8 cellular contexts compared by ENCODE assay signal in genomic region chr2:229445013-229445412, GRCh38.
DNase-seq lines count a peak whose midpoint lies in the region; ATAC-seq, FAIRE-seq and TF ChIP-seq lines count a peak whose summit lies in the region.

No MANE protein-coding gene starts in this region.

- H3K4me2 ChIP-seq in HCT116 (ENCODE audit: low read length) (peak overlapping the region; percentile 39), astrocyte (ENCODE audit: low read length) (peak overlapping the region; percentile 77)

- H3K4me3 Mint-ChIP-seq in astrocyte (ENCODE audit: unreplicated experiment), result no peak overlapping the region
- no peak overlapping the region for H3K4me3 Mint-ChIP-seq in activated T-helper 1 cell treated with anti-CD3 and anti-CD28 coated beads, Interleukin-12 subunit alpha, Interleukin-12 subunit beta, Interleukin-2, Interleukin-4 antibody, amounts not matched to agents 30 ng/mL and 10 ng/mL and 1 ng/mL, durations not matched to agents 14 hours and 24 hours and 36 hours

- peak; percentile 99 for FAIRE-seq in astrocyte (lab: Jason Lieb, UNC)

- RAD21 ChIA-PET in HCT116 (lab: Charles Lee; ENCODE audit: low non-redundant PET in 1 of 2, low total read pairs in 2 of 2, uncharacterized antibody in 2 of 2, unreplicated experiment in 2 of 2), result interaction anchor here in 1 of 2 experiments (0.6 kb wide), 1 partner anchor 14 kb away, joined by 3 read pairs; no protein-coding TSS in a partner anchor

- no peak overlapping the region for H3K27ac ChIP-seq in HCT116 (ENCODE audit: low read depth, low read length)
- H3K27ac ChIP-seq in astrocyte (ENCODE audit: low read depth, low read length), result peak overlapping the region; percentile 97

- H3K27me3 Mint-ChIP-seq in astrocyte (ENCODE audit: low read depth, unreplicated experiment), result no peaks in the 10 kb centered on the region
- H3K27me3 Mint-ChIP-seq in activated T-helper 1 cell treated with anti-CD3 and anti-CD28 coated beads, Interleukin-12 subunit alpha, Interleukin-12 subunit beta, Interleukin-2, Interleukin-4 antibody, amounts not matched to agents 30 ng/mL and 10 ng/mL and 1 ng/mL, durations not matched to agents 14 hours and 24 hours and 36 hours (ENCODE audit: insufficient read depth), result no peaks in the 10 kb centered on the region

- H3K36me3 ChIP-seq in HCT116 (ENCODE audit: control insufficient read depth in 1 of 2, insufficient read depth in 2 of 2, low read length in 2 of 2) (no peaks in the 10 kb centered on the region), astrocyte (ENCODE audit: insufficient read depth, low read length) (no peaks in the 10 kb centered on the region)

- no peaks in the 10 kb centered on the region for H4K20me1 ChIP-seq in HCT116 (ENCODE audit: insufficient read depth)
- H4K20me1 ChIP-seq in astrocyte (ENCODE audit: insufficient read depth, low read length), result no peaks in the 10 kb centered on the region

- no peak overlapping the region for H3K4me3 ChIP-seq in HCT116 (replicated peaks in 1 of 2; ENCODE audit: low read depth in 1 of 2, low read length in 2 of 2)
- H3K4me3 ChIP-seq in astrocyte (ENCODE audit: insufficient read depth, low read depth, low read length), result no peak overlapping the region

- H3K36me3 Mint-ChIP-seq in astrocyte (ENCODE audit: low read depth, unreplicated experiment), result no peaks in the 10 kb centered on the region
- H3K36me3 Mint-ChIP-seq in activated T-helper 1 cell treated with anti-CD3 and anti-CD28 coated beads, Interleukin-12 subunit alpha, Interleukin-12 subunit beta, Interleukin-2, Interleukin-4 antibody, amounts not matched to agents 30 ng/mL and 10 ng/mL and 1 ng/mL, durations not matched to agents 14 hours and 24 hours and 36 hours (ENCODE audit: low read depth), result no peaks in the 10 kb centered on the region

- peak; percentile 72 for DNase-seq in HCT116 (ENCODE audit: low read depth, low spot score)
- peak; percentile 98 for DNase-seq in astrocyte (ENCODE audit: low read depth)
- peak; percentile 41 to 83 for DNase-seq in hippocampal formation (lab: John Stamatoyannopoulos, UW)
- DNase-seq in smooth muscle cell of the brain vasculature (ENCODE audit: low read depth, low spot score), result peak; percentile 92
- no peak for DNase-seq in RPMI8226
- no peak for DNase-seq in DMS114 treated with DMSO at 0.1 percent for 48 hours (lab: John Stamatoyannopoulos, UW; ENCODE audit: unreplicated experiment)
- DNase-seq in activated T-helper 1 cell treated with anti-CD3 and anti-CD28 coated beads, Interleukin-12 subunit alpha, Interleukin-12 subunit beta, Interleukin-2, Interleukin-4 antibody, amounts not matched to agents 30 ng/mL and 10 ng/mL and 1 ng/mL, durations not matched to agents 14 hours and 24 hours and 36 hours (ENCODE audit: low spot score), result no peak

- H3K9ac ChIP-seq in HCT116 (ENCODE audit: low read length) (peak overlapping the region; percentile 22; the same call in 1 of the 2 replicates), astrocyte (ENCODE audit: low read length) (peak overlapping the region; percentile 79)

- H3K9me2 ChIP-seq in HCT116 (ENCODE audit: insufficient read depth), result no peaks in the 10 kb centered on the region

- H3K4me1 ChIP-seq in HCT116 (ENCODE audit: control insufficient read depth in 1 of 2, insufficient read depth in 2 of 2, low read length in 2 of 2) (peaks cover 0 to 15% of the 10 kb centered on the region in 2 experiments; a peak in 2 of 4 replicates), astrocyte (ENCODE audit: insufficient read depth, low read length) (peaks cover 32% of the 10 kb centered on the region)

- H3K9me3 Mint-ChIP-seq in astrocyte (ENCODE audit: unreplicated experiment), result no peaks in the 10 kb centered on the region
- H3K9me3 Mint-ChIP-seq in activated T-helper 1 cell treated with anti-CD3 and anti-CD28 coated beads, Interleukin-12 subunit alpha, Interleukin-12 subunit beta, Interleukin-2, Interleukin-4 antibody, amounts not matched to agents 30 ng/mL and 10 ng/mL and 1 ng/mL, durations not matched to agents 14 hours and 24 hours and 36 hours, result no peaks in the 10 kb centered on the region

- H3K27me3 ChIP-seq in HCT116 (ENCODE audit: insufficient read depth, low read length), result no peaks in the 10 kb centered on the region
- H3K27me3 ChIP-seq in astrocyte (ENCODE audit: insufficient read depth, low read length), result no peaks in the 10 kb centered on the region

- no peak for TF ChIP-seq CTCF in HCT116 (IDR thresholded peaks at IDR 0.05 in 2 of 3, conservative IDR thresholded peaks at IDR 0.05 in 1 of 3; ENCODE audit: borderline replicate concordance in 1 of 3, insufficient read depth in 1 of 3, low read depth in 2 of 3, low read length in 2 of 3)
- no peak for TF ChIP-seq CTCF in astrocyte (IDR thresholded peaks at IDR 0.05; ENCODE audit: insufficient read depth, low read depth, low read length)

- no peaks in the 10 kb centered on the region for H3K79me2 ChIP-seq in HCT116 (ENCODE audit: insufficient read depth, low read length)
- no peaks in the 10 kb centered on the region for H3K79me2 ChIP-seq in astrocyte (ENCODE audit: insufficient read depth, low read length)

- peak overlapping the region; percentile 88 for H3K27ac Mint-ChIP-seq in astrocyte (ENCODE audit: unreplicated experiment)
- no peak overlapping the region for H3K27ac Mint-ChIP-seq in activated T-helper 1 cell treated with anti-CD3 and anti-CD28 coated beads, Interleukin-12 subunit alpha, Interleukin-12 subunit beta, Interleukin-2, Interleukin-4 antibody, amounts not matched to agents 30 ng/mL and 10 ng/mL and 1 ng/mL, durations not matched to agents 14 hours and 24 hours and 36 hours

- intact Hi-C loops in HCT116 (cut with micrococcal nuclease), result no loop called here
- intact Hi-C loops in activated T-helper 1 cell treated with anti-CD3 and anti-CD28 coated beads, Interleukin-12 subunit alpha, Interleukin-12 subunit beta, Interleukin-2, Interleukin-4 antibody, amounts not matched to agents 30 ng/mL and 10 ng/mL and 1 ng/mL, durations not matched to agents 14 hours and 24 hours and 36 hours (cut with micrococcal nuclease), result no loop called here

- ATAC-seq in HCT116 (peak; percentile 85), HG02885 (IDR thresholded peaks at IDR 0.05; ENCODE audit: poor library complexity, unreplicated experiment) (no peak)

- H3K4me1 Mint-ChIP-seq in astrocyte (ENCODE audit: low read depth, unreplicated experiment), result peaks cover 21% of the 10 kb centered on the region
- no peaks in the 10 kb centered on the region for H3K4me1 Mint-ChIP-seq in activated T-helper 1 cell treated with anti-CD3 and anti-CD28 coated beads, Interleukin-12 subunit alpha, Interleukin-12 subunit beta, Interleukin-2, Interleukin-4 antibody, amounts not matched to agents 30 ng/mL and 10 ng/mL and 1 ng/mL, durations not matched to agents 14 hours and 24 hours and 36 hours (ENCODE audit: low read depth)

- no peaks in the 10 kb centered on the region for H3K9me3 ChIP-seq in HCT116 (ENCODE audit: control insufficient read depth in 1 of 2, insufficient read depth in 1 of 2, low read depth in 1 of 2, low read length in 2 of 2)
- no peaks in the 10 kb centered on the region for H3K9me3 ChIP-seq in astrocyte (ENCODE audit: insufficient read depth, low read depth, low read length)

- POLR2A ChIA-PET in HCT116 (lab: Charles Lee), result interaction anchor here (1.1 kb wide), 1 partner anchor 12 kb away, joined by 3 read pairs; no protein-coding TSS in a partner anchor

- CTCF ChIA-PET in HCT116 (lab: Charles Lee), result no interaction called here

- TF ChIP-seq POLR2A in HCT116 (IDR thresholded peaks at IDR 0.05; ENCODE audit: borderline replicate concordance, extremely low read depth, insufficient read depth, insufficient read length), result no peak

- BruUV-seq in HCT116 (replicated peaks; lab: Mats Ljungman, UMichigan), result no TSS peak

- TF ChIP-seq RAD21 in HCT116 (IDR thresholded peaks at IDR 0.05; ENCODE audit: low read depth), result no peak; the same call in 1 of the 2 replicates

- H2AFZ ChIP-seq in HCT116 (ENCODE audit: low read depth, low read length, poor library complexity, severe bottlenecking) (peak overlapping the region; percentile 76), astrocyte (ENCODE audit: low read depth, low read length) (peak overlapping the region; percentile 43)

TF ChIP-seq in HCT116, 20 proteins besides CTCF, POLR2A, EP300 and RAD21:
- peak; percentile 55 for TF ChIP-seq SP1 (IDR thresholded peaks at IDR 0.05; ENCODE audit: low read depth)
- peak; percentile 65; the same call in 1 of the 2 replicates for TF ChIP-seq CBX3 (IDR thresholded peaks at IDR 0.05; ENCODE audit: low read depth)
- peak; percentile 96 for TF ChIP-seq CEBPB (IDR thresholded peaks at IDR 0.05; ENCODE audit: low read depth)
- no peak for TF ChIP-seq SIN3A (IDR thresholded peaks at IDR 0.05; ENCODE audit: low read depth)
- TF ChIP-seq POLR2AphosphoS5 (IDR thresholded peaks at IDR 0.05; ENCODE audit: low read depth, low read length), result peak; percentile 40; the same call in 1 of the 2 replicates
- TF ChIP-seq FOSL1 (IDR thresholded peaks at IDR 0.05; ENCODE audit: low read depth), result peak; percentile 68
- no peak for TF ChIP-seq ZFX (IDR thresholded peaks at IDR 0.05)
- TF ChIP-seq ELF1 (IDR thresholded peaks at IDR 0.05; ENCODE audit: borderline replicate concordance, low read depth), result no peak
- TF ChIP-seq JUND (IDR thresholded peaks at IDR 0.05), result peak; percentile 59
- TF ChIP-seq, protein P1, sequence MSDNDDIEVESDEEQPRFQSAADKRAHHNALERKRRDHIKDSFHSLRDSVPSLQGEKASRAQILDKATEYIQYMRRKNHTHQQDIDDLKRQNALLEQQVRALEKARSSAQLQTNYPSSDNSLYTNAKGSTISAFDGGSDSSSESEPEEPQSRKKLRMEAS (IDR thresholded peaks at IDR 0.05), result peak; percentile 85

Comparison
In these comparisons a context has a peak if more than half of its experiments do, and no peak if none do; other contexts are left out.
1. DNase-seq: peak in HCT116 (single experiment), astrocyte (single experiment), hippocampal formation (2 of 2) and smooth muscle cell of the brain vasculature (single experiment); none in RPMI8226 (single experiment), DMS114 treated with DMSO at 0.1 percent for 48 hours (single experiment) and activated T-helper 1 cell treated with anti-CD3 and anti-CD28 coated beads, Interleukin-12 subunit alpha, Interleukin-12 subunit beta, Interleukin-2, Interleukin-4 antibody, amounts not matched to agents 30 ng/mL and 10 ng/mL and 1 ng/mL, durations not matched to agents 14 hours and 24 hours and 36 hours (single experiment).